Comparison of ENCODE assay signal across 8 cellular contexts in the genomic region with DNA sequence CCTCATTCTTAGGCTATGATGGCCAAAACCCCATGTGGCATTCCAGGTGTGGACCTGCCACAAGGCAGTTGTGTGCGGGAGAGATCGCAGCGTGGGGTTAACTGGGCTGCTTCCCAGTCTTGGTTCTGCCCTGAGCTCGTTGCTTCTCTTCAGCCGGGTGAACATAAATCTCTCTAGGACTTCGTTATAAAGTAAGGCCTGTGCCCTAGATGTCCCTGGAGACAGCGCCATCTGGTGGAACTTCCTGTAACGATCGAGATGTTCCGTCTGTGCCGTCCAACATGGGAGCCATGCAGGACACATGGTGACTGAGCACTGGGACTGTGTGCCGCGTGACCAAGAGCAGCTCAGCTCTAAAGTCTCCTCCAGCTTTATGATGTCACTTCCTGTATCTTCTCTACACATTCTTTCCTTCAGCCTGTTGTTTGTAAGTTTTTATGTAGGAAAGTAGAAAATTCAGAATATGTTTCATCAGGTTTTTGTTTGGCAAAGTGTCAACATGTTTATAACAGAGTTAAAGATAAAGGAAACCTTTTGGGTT. TPM values are rescaled to one million over a fixed set of nuclear protein-coding genes. Genes with fewer than 3 reads are reported as not detected.
DNase-seq lines count a peak whose midpoint lies in the region; ATAC-seq, FAIRE-seq and TF ChIP-seq lines count a peak whose summit lies in the region.

No MANE protein-coding gene starts in this region.

- H3K27me3 ChIP-seq in MG63, result no peaks in the 10 kb centered on the region
- H3K27me3 ChIP-seq in prostate gland (replicated peaks; ENCODE audit: insufficient read depth), result no peaks in the 10 kb centered on the region
- no peaks in the 10 kb centered on the region for H3K27me3 ChIP-seq in aorta (ENCODE audit: control insufficient read depth in 1 of 2, insufficient read depth in 2 of 2, low read length in 1 of 2)

- intact Hi-C loops in prostate gland (cut with DNase I), result no loop called here
- intact Hi-C loops in aorta (cut with DNase I), result no loop called here

- H3K36me3 ChIP-seq in MG63, result no peaks in the 10 kb centered on the region
- H3K36me3 ChIP-seq in prostate gland, result no peaks in the 10 kb centered on the region
- H3K36me3 ChIP-seq in aorta (ENCODE audit: control insufficient read depth in 1 of 2, insufficient read depth in 2 of 2, low read length in 1 of 2), result no peaks in the 10 kb centered on the region

- H3K9me3 ChIP-seq in MG63, result no peaks in the 10 kb centered on the region
- H3K9me3 ChIP-seq in prostate gland, result no peaks in the 10 kb centered on the region
- H3K9me3 ChIP-seq in aorta (ENCODE audit: control insufficient read depth, low read length), result no peaks in the 10 kb centered on the region

- no peaks in the 10 kb centered on the region for H3K4me1 ChIP-seq in prostate gland (replicated peaks)
- H3K4me1 ChIP-seq in aorta (ENCODE audit: control insufficient read depth in 1 of 2, insufficient read depth in 2 of 2, low read length in 2 of 2), result no peaks in the 10 kb centered on the region

- peak; percentile 74 for ATAC-seq in aorta (ENCODE audit: low FRiP score)

- no peak overlapping the region for H3K4me3 ChIP-seq in MG63
- no peak overlapping the region for H3K4me3 ChIP-seq in prostate gland
- H3K4me3 ChIP-seq in aorta (ENCODE audit: low read length in 2 of 2), result no peak overlapping the region

- TF ChIP-seq POLR2A in prostate gland (IDR thresholded peaks at IDR 0.05), result no peak

- H3K27ac ChIP-seq in prostate gland (no peak overlapping the region), aorta (ENCODE audit: low read depth in 1 of 2, low read length in 2 of 2) (no peak overlapping the region)

- DNase-seq in GOT3 (lab: John Stamatoyannopoulos, UW), result peak; percentile 23
- peak; percentile 61 for DNase-seq in MG63
- peak; percentile 79 to 89 for DNase-seq in SHP77 (lab: John Stamatoyannopoulos, UW)
- DNase-seq in activated effector memory CD4-positive, alpha-beta T cell treated with anti-CD3 and anti-CD28 coated beads, Interleukin-2, amount 50 U/mL, for 16 hours, result peak; percentile 88
- DNase-seq in globus pallidus (ENCODE audit: low spot score), result peak; percentile 75
- DNase-seq in prostate gland (ENCODE audit: low spot score), result peak; percentile 48
- peak; percentile 89 to 90 for DNase-seq in aorta

- TF ChIP-seq CTCF in prostate gland (IDR thresholded peaks at IDR 0.05), result peak in 3 of 4 experiments; percentile 52 to 60 (median 52)

- 35% methylated on average over 13 of the region's 13 CpGs for WGBS in prostate gland
- 19 to 21% methylated on average over 13 of the region's 13 CpGs for WGBS in aorta, 2 donors

- FAIRE-seq in G401.6 (lab: Jason Lieb, UNC), result peak; percentile 47

RNA-seq across cellular contexts. Expression of a gene that starts 26.8 kb away (rescaled TPM):
- total RNA-seq in MG63 (2014; rRNA removed; shearing (Covaris generic); ENCODE audit: low replicate concordance), result 24.2 and 46.7 TPM in 2 replicates
- total RNA-seq in prostate gland (1 to 10 TPM; 4.1 to 5.5 TPM), aorta (1 to 10 TPM; 3.6 to 4.3 TPM)
- 1 to 10 TPM; 2.0 to 5.6 TPM for polyA plus RNA-seq in aorta

RNA-seq across cellular contexts. Expression of a gene that starts 54.5 kb away (rescaled TPM):
- total RNA-seq in MG63 (2014; rRNA removed; shearing (Covaris generic); ENCODE audit: low replicate concordance), result 0.16 TPM in 1 of 2 replicates, not detected in the other
- 1 to 10 TPM; 1.5 to 1.7 TPM for total RNA-seq in prostate gland
- total RNA-seq in aorta, result 1 to 10 TPM; 1.7 to 5.3 TPM
- under 1 TPM; 0.41 to 0.63 TPM for polyA plus RNA-seq in aorta

Comparison
In these comparisons a context has a peak if more than half of its experiments do, and no peak if none do; other contexts are left out.
1. DNase-seq: peak in every context shown above with its lines; median percentile 90 in aorta; 88 in activated effector memory CD4-positive, alpha-beta T cell treated with anti-CD3 and anti-CD28 coated beads, Interleukin-2, amount 50 U/mL, for 16 hours; 84 in SHP77; 75 in globus pallidus; 61 in MG63; 48 in prostate gland; 23 in GOT3.